ENCODE assay signal across 8 cellular contexts in the genomic region with DNA sequence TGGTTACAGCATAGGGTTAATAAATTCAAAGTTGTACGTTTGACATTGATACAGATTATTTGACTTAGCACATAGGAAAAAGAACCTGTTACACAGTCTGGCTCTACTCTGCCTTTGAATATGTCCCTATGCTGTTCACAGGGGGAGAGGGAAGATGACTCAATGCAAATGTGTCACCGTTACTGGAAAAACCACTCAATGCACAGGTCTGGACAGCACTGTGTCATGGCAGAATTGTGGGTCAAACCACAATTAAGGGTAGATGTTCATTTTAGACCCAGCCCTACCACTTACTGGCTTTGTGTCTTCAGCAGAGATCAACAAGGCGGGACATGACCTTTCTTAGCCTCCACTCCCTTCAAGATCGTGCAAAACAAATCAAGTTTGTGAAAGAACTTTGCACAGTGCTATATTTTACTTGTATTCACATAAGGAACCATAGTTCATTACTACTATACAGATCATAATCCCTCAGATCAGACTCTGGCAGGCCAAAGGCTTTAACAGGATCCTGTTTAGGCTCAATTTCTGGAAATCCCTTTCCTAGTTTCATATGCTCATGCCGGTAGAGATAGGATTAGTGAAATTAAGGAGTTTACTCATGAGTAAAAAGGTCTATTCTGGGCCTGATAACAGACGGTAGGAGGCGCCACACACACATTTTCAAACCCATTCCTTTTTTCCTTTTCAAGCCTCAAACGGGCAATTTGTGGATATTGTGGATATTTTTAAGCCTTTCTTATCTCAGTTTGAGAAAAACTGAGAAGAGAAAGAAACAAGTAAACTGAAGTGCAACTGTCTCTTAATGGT. TPM values are rescaled to one million over a fixed set of nuclear protein-coding genes. Genes with fewer than 3 reads are reported as not detected.
DNase-seq lines count a peak whose midpoint lies in the region; TF ChIP-seq lines count a peak whose summit lies in the region.

No MANE protein-coding gene starts in this region.

- no peak overlapping the region for H2AFZ ChIP-seq in PC-9

- CTCF ChIA-PET in PC-9 (lab: Charles Lee), result no interaction called here

- no peaks in the 10 kb centered on the region for H4K20me1 ChIP-seq in PC-9 (ENCODE audit: insufficient read depth)

- intact Hi-C loops in PC-9 (cut with micrococcal nuclease; ENCODE audit: unreplicated experiment), result no loop called here

- H3K9me3 ChIP-seq in PC-9 (ENCODE audit: insufficient read depth, low read depth), result no peaks in the 10 kb centered on the region

- peaks cover 20% of the 10 kb centered on the region for H3F3A ChIP-seq in PC-9 (ENCODE audit: insufficient read depth, low read depth)

- no peak for DNase-seq in AG09319 (ENCODE audit: extremely low read depth, low read depth)
- peak; percentile 40 for DNase-seq in GM20000 (ENCODE audit: low spot score)
- peak; percentile 44 to 78 for DNase-seq in PC-9
- DNase-seq in astrocyte of the hippocampus (ENCODE audit: low read depth, low spot score), result peak; percentile 35
- peak; percentile 49 for DNase-seq in non-pigmented ciliary epithelial cell (ENCODE audit: low read depth)
- DNase-seq in NCI-H128 (lab: John Stamatoyannopoulos, UW; ENCODE audit: unreplicated experiment), result no peak
- no peak for DNase-seq in DMS79 (lab: John Stamatoyannopoulos, UW)
- no peak for DNase-seq in NCI-H748 treated with DMSO at 0.1 percent for 48 hours (lab: John Stamatoyannopoulos, UW)

- no peak overlapping the region for H3K4me3 ChIP-seq in PC-9

- BruUV-seq in PC-9 (replicated peaks; lab: Mats Ljungman, UMichigan), result no TSS peak

- no peaks in the 10 kb centered on the region for H3K27me3 ChIP-seq in PC-9 (ENCODE audit: insufficient read depth, low read depth)

- no peaks in the 10 kb centered on the region for H3K79me2 ChIP-seq in PC-9 (ENCODE audit: low read depth)

- H3K4me1 ChIP-seq in PC-9 (replicated peaks; ENCODE audit: insufficient read depth), result peaks cover 35% of the 10 kb centered on the region

- H3K4me2 ChIP-seq in PC-9, result 0 out of 2 replicates have a peak overlapping the region, but pooled peaks have one; percentile 3

- peak; percentile 21 for TF ChIP-seq CTCF in AG09319 (IDR thresholded peaks at IDR 0.05; ENCODE audit: low read depth, low read length)
- TF ChIP-seq CTCF in GM20000 (IDR thresholded peaks at IDR 0.05; ENCODE audit: extremely low read depth, missing control alignments), result no peak
- TF ChIP-seq CTCF in PC-9 (conservative IDR thresholded peaks at IDR 0.05), result no peak

- 0 out of 2 replicates have a peak overlapping the region, but pooled peaks have one; percentile 10 for H3K27ac ChIP-seq in PC-9

- POLR2A ChIA-PET in PC-9 (lab: Charles Lee; ENCODE audit: unreplicated experiment), result no interaction called here

- H3K36me3 ChIP-seq in PC-9 (ENCODE audit: low read depth), result 0 out of 2 replicates have a peak, but pooled peaks cover 6% of the 10 kb centered on the region

- H3K9me2 ChIP-seq in PC-9 (ENCODE audit: insufficient read depth), result no peaks in the 10 kb centered on the region

RNA-seq across cellular contexts. Expression of gene EIF2D, which starts 22.0 kb away (rescaled TPM):
- 57.3 and 59.0 TPM in 2 replicates for total RNA-seq in PC-9 (2021)

RNA-seq across cellular contexts. Expression of gene DYRK3, which starts 45.1 kb away (rescaled TPM):
- 3.3 and 3.9 TPM in 2 replicates for total RNA-seq in PC-9 (2021)

Comparison
In these comparisons a context has a peak if more than half of its experiments do, and no peak if none do; other contexts are left out.
1. DNase-seq: peak in GM20000 (single experiment), PC-9 (2 of 2), astrocyte of the hippocampus (single experiment) and non-pigmented ciliary epithelial cell (single experiment); none in AG09319 (single experiment), NCI-H128 (single experiment), DMS79 (single experiment) and NCI-H748 treated with DMSO at 0.1 percent for 48 hours (single experiment).